ENCODE assay signal across 23 cellular contexts in the genomic region with DNA sequence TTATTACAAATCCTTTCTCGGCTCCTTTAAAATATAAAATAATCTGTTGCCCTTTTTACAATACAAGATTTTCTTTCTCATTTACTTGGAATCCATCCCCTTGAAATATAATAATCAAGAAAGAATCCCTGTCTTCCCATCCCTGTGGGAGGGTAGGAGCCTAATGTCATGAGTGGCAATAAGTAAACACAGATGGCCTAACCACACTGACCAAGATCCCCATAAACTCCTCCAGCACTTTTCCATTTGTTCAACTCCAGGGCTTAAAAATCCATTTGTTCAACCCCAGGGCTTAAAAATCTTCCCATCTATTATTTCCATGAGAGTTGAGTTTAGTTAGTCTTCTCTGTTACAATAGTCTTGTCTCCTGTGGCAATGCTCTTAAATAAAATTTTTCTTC.
"Had no signal": no experiment of that assay in that cellular context is flagged by ENCODE, and none has a peak within 500 bp of the region (broad histone marks: within the 10 kb centered on the region; RNA-seq: fewer than 3 reads in every experiment).

No MANE protein-coding gene starts in this region.

- H3K27ac Mint-ChIP-seq: activated naive CD8-positive, alpha-beta T cell; activated T-helper 17 cell treated with anti-CD3 and anti-CD28 coated beads, Interleukin-2, amount 50 U/mL, for 72 hours; memory B cell; T-cell; T-helper 2 cell treated with Interferon-gamma antibody and Interleukin-4, amounts not matched to agents 5 μg/mL and 100 μg/mL, for 36 hours; type B pancreatic cell had no signal

- H3K4me1 ChIP-seq: adrenal gland, ascending aorta, gastrocnemius medialis had no signal

- H3K9me3 Mint-ChIP-seq: memory B cell, neural crest cell, type B pancreatic cell had no signal

- H3K36me3 Mint-ChIP-seq: activated naive CD8-positive, alpha-beta T cell; memory B cell; T-cell; type B pancreatic cell had no signal

- H3K9me3 ChIP-seq: adrenal gland, ascending aorta, esophagus muscularis mucosa, gastrocnemius medialis, thoracic aorta had no signal

- H3K27me3 ChIP-seq: adrenal gland, ascending aorta, esophagus muscularis mucosa, gastrocnemius medialis had no signal

- H3K4me1 Mint-ChIP-seq: activated T-helper 17 cell treated with anti-CD3 and anti-CD28 coated beads, Interleukin-2, amount 50 U/mL, for 72 hours; memory B cell; neural crest cell; T-cell had no signal

- H3K27ac ChIP-seq: adrenal gland, ascending aorta, coronary artery, esophagus muscularis mucosa, gastrocnemius medialis, thoracic aorta had no signal

- H3K36me3 ChIP-seq: adrenal gland, ascending aorta, esophagus muscularis mucosa, gastrocnemius medialis, thoracic aorta had no signal

- DNase-seq: activated naive CD4-positive, alpha-beta T cell; activated T-cell treated with anti-CD3 and anti-CD28 coated beads, Interleukin-2, amount 50 U/mL, for 1 hour; adrenal gland; gastrocnemius medialis; head of caudate nucleus; hypothalamus; islet precursor cell; left colon; stimulated activated CD4-positive, alpha-beta T cell treated with anti-CD3 and anti-CD28 coated beads, Interleukin-4, amount 100 ng/mL, for 24 hours; stimulated activated naive CD4-positive, alpha-beta T cell treated with Interleukin-2 at 50 U/mL for 16 hours; T-cell had no signal

- H3K4me3 ChIP-seq: adrenal gland, ascending aorta, coronary artery, esophagus muscularis mucosa, gastrocnemius medialis, thoracic aorta had no signal

- FAIRE-seq: bronchial epithelial cell had no signal

- H3K4me3 Mint-ChIP-seq: activated naive CD8-positive, alpha-beta T cell; activated T-helper 17 cell treated with anti-CD3 and anti-CD28 coated beads, Interleukin-2, amount 50 U/mL, for 72 hours; memory B cell; neural crest cell; T-cell; T-helper 2 cell treated with Interferon-gamma antibody and Interleukin-4, amounts not matched to agents 5 μg/mL and 100 μg/mL, for 36 hours; type B pancreatic cell had no signal

- H3K27me3 Mint-ChIP-seq: activated naive CD8-positive, alpha-beta T cell; activated T-helper 17 cell treated with anti-CD3 and anti-CD28 coated beads, Interleukin-2, amount 50 U/mL, for 72 hours; memory B cell; T-cell; type B pancreatic cell had no signal

- ATAC-seq: activated T-helper 17 cell treated with anti-CD3 and anti-CD28 coated beads, Interleukin-2, amount 50 U/mL, for 72 hours; gastrocnemius medialis; left colon; sciatic nerve; T-cell had no signal
